Comparison of ENCODE assay signal across 8 cellular contexts in the genomic region with DNA sequence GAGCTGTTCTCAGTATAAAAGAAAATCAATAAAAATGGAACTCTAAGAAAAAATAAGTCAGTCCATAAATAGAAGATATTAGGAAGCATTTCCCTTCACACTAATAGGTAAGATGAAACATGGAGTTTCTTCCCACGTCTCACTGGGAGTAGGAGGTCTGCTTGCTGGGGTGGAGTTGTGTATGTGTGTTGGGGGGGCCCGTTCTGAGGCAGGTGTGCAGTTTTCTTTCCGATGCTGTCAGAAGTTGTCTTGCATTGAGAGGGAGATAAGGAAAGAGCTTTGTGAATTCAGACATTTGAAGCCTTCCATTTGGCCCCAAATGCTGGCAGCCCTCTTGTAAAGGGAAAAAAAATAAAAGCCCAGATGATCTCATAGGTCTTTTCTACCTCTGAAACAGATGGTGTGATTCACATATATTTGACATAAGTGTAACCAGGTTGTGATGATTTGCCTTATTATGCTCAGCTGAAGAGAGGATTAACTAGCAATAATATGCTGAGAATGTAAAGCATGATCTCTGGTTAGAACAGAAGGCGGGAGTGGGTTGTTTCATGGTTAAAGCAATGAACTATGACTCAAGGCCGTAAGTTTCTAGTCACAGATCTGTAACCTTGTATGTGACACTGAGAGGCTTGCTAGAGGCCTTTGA. TPM values are rescaled to one million over a fixed set of nuclear protein-coding genes. Genes with fewer than 3 reads are reported as not detected.
DNase-seq lines count a peak whose midpoint lies in the region; ATAC-seq and TF ChIP-seq lines count a peak whose summit lies in the region.

No MANE protein-coding gene starts in this region.

- no peak overlapping the region for H3K4me2 ChIP-seq in SK-N-SH

- peak; percentile 76 for DNase-seq in AG04450 (ENCODE audit: low read depth, low spot score)
- DNase-seq in SK-N-SH, result no peak
- no peak for DNase-seq in effector CD8-positive, alpha-beta T cell (lab: John Stamatoyannopoulos, UW)
- DNase-seq in HPDE6-E6E7 (ENCODE audit: extremely low spot score), result no peak
- DNase-seq in NCI-H526 (lab: John Stamatoyannopoulos, UW), result no peak

- no peaks in the 10 kb centered on the region for H4K20me1 ChIP-seq in SK-N-SH (ENCODE audit: insufficient read depth)

- TF ChIP-seq EP300 in SK-N-SH (IDR thresholded peaks at IDR 0.05; ENCODE audit: borderline replicate concordance in 1 of 2, low read depth in 1 of 2, low read length in 1 of 2), result no peak

- POLR2A ChIA-PET in AG04450 (lab: Yijun Ruan, JAX), result interaction anchor here (0.7 kb wide), 1 partner anchor 20 kb away, joined by 3 read pairs; no protein-coding TSS in a partner anchor
- POLR2A ChIA-PET in SK-N-SH (lab: Yijun Ruan, JAX), result no interaction called here

- no peaks in the 10 kb centered on the region for H3K9me2 ChIP-seq in SK-N-SH

- H3K4me1 ChIP-seq in SK-N-SH (ENCODE audit: control insufficient read depth in 1 of 2, insufficient read depth in 2 of 2, low read depth in 1 of 2, low read length in 1 of 2), result peaks cover 0 to 11% of the 10 kb centered on the region in 2 experiments; a peak in 1 of 4 replicates

- H3K27ac ChIP-seq in AG04450 (ENCODE audit: low read depth, low read length) (peak overlapping the region; percentile 67), SK-N-SH (ENCODE audit: low read depth in 2 of 2, low read length in 1 of 2) (no peak overlapping the region)

- TF ChIP-seq CTCF in AG04450 (IDR thresholded peaks at IDR 0.05; ENCODE audit: low read depth, low read length) (no peak), SK-N-SH (IDR thresholded peaks at IDR 0.05) (no peak)

- WGBS in SK-N-SH (ENCODE audit: low lambda C conversion rate), result 65% methylated on average over 5 of the region's 5 CpGs

- H3K4me3 ChIP-seq in AG04450 (ENCODE audit: low read depth, low read length) (no peak overlapping the region), SK-N-SH (ENCODE audit: low read depth in 2 of 2, low read length in 1 of 2) (no peak overlapping the region)

- CTCF ChIA-PET in AG04450 (lab: Charles Lee), result interaction anchor here (1.1 kb wide), 1 partner anchor 8 kb away, joined by 4 read pairs; the partner anchor contains the start of gene RASGRP1
- CTCF ChIA-PET in SK-N-SH (lab: Yijun Ruan, JAX), result interaction anchor here (1.1 to 6.5 kb wide), 2 partner anchors 8 to 135 kb away, joined by 3 to 53 read pairs; partner anchors contain the start of gene RASGRP1

- TF ChIP-seq RAD21 in SK-N-SH (IDR thresholded peaks at IDR 0.05; ENCODE audit: low read length), result no peak

- H3K79me2 ChIP-seq in SK-N-SH (ENCODE audit: insufficient read depth), result no peaks in the 10 kb centered on the region

- no peak overlapping the region for H3K9ac ChIP-seq in SK-N-SH

- H3K36me3 ChIP-seq in SK-N-SH (replicated peaks in 1 of 2; ENCODE audit: control insufficient read depth in 1 of 2, insufficient read depth in 2 of 2, low read length in 1 of 2), result no peaks in the 10 kb centered on the region

- no peak overlapping the region for H2AFZ ChIP-seq in SK-N-SH (ENCODE audit: low read depth)

- H3K9me3 ChIP-seq in AG04450 (ENCODE audit: control insufficient read depth, insufficient read depth, low read length), result no peaks in the 10 kb centered on the region
- no peaks in the 10 kb centered on the region for H3K9me3 ChIP-seq in SK-N-SH

- no peaks in the 10 kb centered on the region for H3K27me3 ChIP-seq in AG04450 (ENCODE audit: control insufficient read depth, insufficient read depth, low read length)
- H3K27me3 ChIP-seq in SK-N-SH (ENCODE audit: insufficient read depth), result no peaks in the 10 kb centered on the region

- peak; percentile 35 for ATAC-seq in GM18867 (IDR thresholded peaks at IDR 0.05; ENCODE audit: unreplicated experiment)
- peak; percentile 52 for ATAC-seq in esophagus mucosa
- no peak for ATAC-seq in HG03095 (IDR thresholded peaks at IDR 0.05; ENCODE audit: unreplicated experiment)

- H3F3A ChIP-seq in SK-N-SH (replicated peaks; ENCODE audit: insufficient read depth), result no peaks in the 10 kb centered on the region

TF ChIP-seq in SK-N-SH, 30 proteins besides CTCF, POLR2A, EP300 and RAD21:
- TF ChIP-seq POLR2AphosphoS5 (IDR thresholded peaks at IDR 0.05; ENCODE audit: low read depth, low read length) (no peak), MEF2A (IDR thresholded peaks at IDR 0.05; ENCODE audit: borderline replicate concordance, low read depth) (no peak), TCF12 (IDR thresholded peaks at IDR 0.05) (peak; percentile 38; the same call in 1 of the 2 replicates)
TF ChIP-seq in SK-N-SH: peak in this region for 1.

RNA-seq across cellular contexts. Expression of gene RASGRP1, which starts 8.8 kb away (rescaled TPM):
- polyA plus RNA-seq in AG04450 (2011; rRNA removed) (1.2 and 1.3 TPM in 2 replicates), SK-N-SH (2012; rRNA removed) (0.03 and 0.10 TPM in 2 replicates)
- polyA minus RNA-seq in AG04450 (2011; rRNA and poly(A)+ RNA removed), result 1.8 and 2.3 TPM in 2 replicates
- polyA plus RNA-seq in SK-N-SH (2012; cell fraction: cytosol; rRNA removed), result 0.06 and 0.09 TPM in 2 replicates
- polyA plus RNA-seq in SK-N-SH (2012; cell fraction: nucleus; rRNA removed), result 0.13 and 0.15 TPM in 2 replicates
- 21.2 TPM for total RNA-seq in esophagus mucosa
